Comparison of ENCODE assay signal across 8 cellular contexts in the genomic region with DNA sequence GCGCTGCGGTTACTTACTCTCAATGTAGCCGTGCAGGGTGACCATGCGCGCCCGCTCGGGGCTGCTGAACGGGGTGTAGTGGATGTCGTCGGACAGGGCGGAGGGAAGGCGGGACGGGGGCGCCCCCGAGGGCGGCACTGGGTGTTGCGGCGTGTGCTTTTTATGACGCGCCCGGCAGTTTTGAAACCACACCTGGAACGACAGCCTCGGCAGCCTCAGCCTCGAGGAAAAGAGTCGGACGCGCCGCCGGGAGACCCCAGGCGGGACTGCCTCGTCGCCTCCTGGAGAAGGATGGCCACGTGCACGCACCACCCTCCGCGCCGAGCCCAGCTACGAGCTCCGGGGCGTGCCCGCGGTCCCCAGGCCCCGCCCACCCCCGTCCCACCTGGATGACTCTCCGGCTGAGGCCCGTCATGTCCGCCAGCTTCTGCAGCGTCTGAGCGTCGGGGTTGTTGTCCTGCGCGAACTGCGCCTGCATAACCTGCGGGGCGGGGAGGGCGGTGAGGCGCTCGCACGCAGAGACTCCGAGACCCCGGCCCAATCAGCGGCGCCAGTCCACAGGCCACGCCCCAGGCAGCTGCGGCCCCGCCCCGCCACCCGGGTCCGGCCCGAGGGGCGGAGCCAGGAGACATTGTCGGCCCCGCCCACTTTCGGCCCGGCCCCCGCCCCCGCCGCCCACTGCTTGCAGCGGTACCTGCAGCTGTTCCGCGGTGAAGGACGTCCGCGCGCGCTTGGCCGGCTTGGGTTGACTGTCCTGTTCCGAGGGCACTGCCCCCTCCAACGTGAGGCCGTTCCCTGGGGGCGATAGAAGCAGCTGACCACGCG. TPM values are rescaled to one million over a fixed set of nuclear protein-coding genes. Genes with fewer than 3 reads are reported as not detected.
DNase-seq lines count a peak whose midpoint lies in the region; ATAC-seq and TF ChIP-seq lines count a peak whose summit lies in the region.

No MANE protein-coding gene starts in this region.

- no peak overlapping the region for H2BK120ac ChIP-seq in trophoblast cell (ENCODE audit: insufficient read depth, low read length, poor library complexity)

- no peaks in the 10 kb centered on the region for H3K79me2 ChIP-seq in trophoblast cell (ENCODE audit: control insufficient read depth, insufficient read depth, low read length, poor library complexity)

- H3K4me1 ChIP-seq in trophoblast cell (ENCODE audit: control insufficient read depth in 1 of 2, insufficient read depth in 2 of 2, low read length in 2 of 2): peaks cover 3 to 4% of the 10 kb centered on the region in 2 experiments

- CTCF ChIA-PET in activated CD8-positive, alpha-beta memory T cell treated with anti-CD3 and anti-CD28 coated beads, Interleukin-2, amount 10 ng/mL, durations not matched to agents 7 days and 5 days (lab: Charles Lee): interaction anchor here (1.4 kb wide), 1 partner anchor 9 kb away, joined by 3 read pairs; no protein-coding TSS in a partner anchor

- H3K27ac ChIP-seq in trophoblast cell (ENCODE audit: low read depth, low read length): no peak overlapping the region

- peaks cover 63% of the 10 kb centered on the region for H3K27me3 ChIP-seq in trophoblast cell (ENCODE audit: insufficient read depth, low read length)

- H3K4ac ChIP-seq in trophoblast cell (ENCODE audit: low read depth, low read length): no peak overlapping the region

- no peaks in the 10 kb centered on the region for H3K36me3 Mint-ChIP-seq in activated CD8-positive, alpha-beta memory T cell treated with anti-CD3 and anti-CD28 coated beads, Interleukin-2, amount 10 ng/mL, durations not matched to agents 7 days and 5 days

- peak overlapping the region; percentile 59 for H3K4me2 ChIP-seq in trophoblast cell (ENCODE audit: low read length)

- H2BK12ac ChIP-seq in trophoblast cell (ENCODE audit: low read length): no peak overlapping the region

- ATAC-seq in HG02884 (IDR thresholded peaks at IDR 0.05; ENCODE audit: unreplicated experiment) (peak; percentile 50), GM21786 (IDR thresholded peaks at IDR 0.05; ENCODE audit: unreplicated experiment) (no peak), HG03159 (IDR thresholded peaks at IDR 0.05; ENCODE audit: unreplicated experiment) (no peak)
- peak; percentile 76 for ATAC-seq in activated CD8-positive, alpha-beta memory T cell treated with anti-CD3 and anti-CD28 coated beads, Interleukin-2, amount 10 ng/mL, durations not matched to agents 7 days and 5 days

- H3K4me3 ChIP-seq in fibroblast of pulmonary artery (replicated peaks; ENCODE audit: low read depth, low read length) (peak overlapping the region; percentile 27), trophoblast cell (ENCODE audit: low read depth, low read length) (peak overlapping the region; percentile 45)

- WGBS in trophoblast cell (ENCODE audit: extremely low coverage, insufficient coverage, insufficient read length): no CpG with 5 or more reads among the region's 93 CpGs

- no peak overlapping the region for H3K18ac ChIP-seq in trophoblast cell (ENCODE audit: low read length)

- no peak overlapping the region for H3K23ac ChIP-seq in trophoblast cell (ENCODE audit: low read length)

- H4K12ac ChIP-seq in trophoblast cell (ENCODE audit: low read depth, low read length): no peak overlapping the region

- H3K27me3 Mint-ChIP-seq in activated CD8-positive, alpha-beta memory T cell treated with anti-CD3 and anti-CD28 coated beads, Interleukin-2, amount 10 ng/mL, durations not matched to agents 7 days and 5 days: peaks cover 71% of the 10 kb centered on the region

- no peak overlapping the region for H2AK5ac ChIP-seq in trophoblast cell (ENCODE audit: low read length)

- no peak overlapping the region for H2BK5ac ChIP-seq in trophoblast cell (ENCODE audit: low read depth, low read length, poor library complexity)

- no peak overlapping the region for H2AFZ ChIP-seq in trophoblast cell (ENCODE audit: insufficient read depth, low read length, poor library complexity)

- H3K9me3 Mint-ChIP-seq in activated CD8-positive, alpha-beta memory T cell treated with anti-CD3 and anti-CD28 coated beads, Interleukin-2, amount 10 ng/mL, durations not matched to agents 7 days and 5 days (ENCODE audit: low read depth): no peaks in the 10 kb centered on the region

- no peaks in the 10 kb centered on the region for H3K36me3 ChIP-seq in trophoblast cell (ENCODE audit: control insufficient read depth in 1 of 2, insufficient read depth in 2 of 2, low read length in 2 of 2)

- H3K14ac ChIP-seq in trophoblast cell (ENCODE audit: low read length): no peak overlapping the region

- no peak overlapping the region for H3K9ac ChIP-seq in trophoblast cell (ENCODE audit: low read length)

- peaks cover 18% of the 10 kb centered on the region for H3K9me3 ChIP-seq in trophoblast cell (ENCODE audit: insufficient read depth, low read depth, low read length)

- no peak overlapping the region for H4K91ac ChIP-seq in trophoblast cell (ENCODE audit: low read depth, low read length)

- peak; percentile 92 for DNase-seq in DMS 273 (lab: John Stamatoyannopoulos, UW; ENCODE audit: unreplicated experiment)
- DNase-seq in NCI-H345 (lab: John Stamatoyannopoulos, UW): peak; percentile 92
- peak; percentile 69 for DNase-seq in activated CD8-positive, alpha-beta memory T cell treated with anti-CD3 and anti-CD28 coated beads, Interleukin-2, amount 10 ng/mL, durations not matched to agents 7 days and 5 days
- DNase-seq in fibroblast of pulmonary artery (ENCODE audit: low read depth): no peak
- DNase-seq in trophoblast cell: peak; percentile 54 to 60

- H3K4me3 Mint-ChIP-seq in activated CD8-positive, alpha-beta memory T cell treated with anti-CD3 and anti-CD28 coated beads, Interleukin-2, amount 10 ng/mL, durations not matched to agents 7 days and 5 days: peak overlapping the region; percentile 33

- no peak overlapping the region for H3K27ac Mint-ChIP-seq in activated CD8-positive, alpha-beta memory T cell treated with anti-CD3 and anti-CD28 coated beads, Interleukin-2, amount 10 ng/mL, durations not matched to agents 7 days and 5 days

- peaks cover 11% of the 10 kb centered on the region for H3K4me1 Mint-ChIP-seq in activated CD8-positive, alpha-beta memory T cell treated with anti-CD3 and anti-CD28 coated beads, Interleukin-2, amount 10 ng/mL, durations not matched to agents 7 days and 5 days

- TF ChIP-seq CTCF in fibroblast of pulmonary artery (IDR thresholded peaks at IDR 0.05; ENCODE audit: low read length, missing control alignments): no peak

- no peak overlapping the region for H4K8ac ChIP-seq in trophoblast cell (ENCODE audit: low read depth, low read length)

- no peaks in the 10 kb centered on the region for H3K79me1 ChIP-seq in trophoblast cell (ENCODE audit: low read length)

RNA-seq across cellular contexts. Expression of gene LHX6, which starts 15.0 kb away (rescaled TPM):
- not detected for total RNA-seq in activated CD8-positive, alpha-beta memory T cell treated with anti-CD3 and anti-CD28 coated beads, Interleukin-2, amount 10 ng/mL, durations not matched to agents 7 days and 5 days
- polyA plus RNA-seq in trophoblast cell (2013): 0.04 and 0.07 TPM in 2 replicates

RNA-seq across cellular contexts. Expression of gene RBM18, which starts 50.8 kb away (rescaled TPM):
- 10 to 100 TPM; 23.8 to 24.4 TPM for total RNA-seq in activated CD8-positive, alpha-beta memory T cell treated with anti-CD3 and anti-CD28 coated beads, Interleukin-2, amount 10 ng/mL, durations not matched to agents 7 days and 5 days
- polyA plus RNA-seq in trophoblast cell (2013): 13.9 and 15.2 TPM in 2 replicates

RNA-seq across cellular contexts. Expression of gene MRRF, which starts 50.9 kb away (rescaled TPM):
- total RNA-seq in activated CD8-positive, alpha-beta memory T cell treated with anti-CD3 and anti-CD28 coated beads, Interleukin-2, amount 10 ng/mL, durations not matched to agents 7 days and 5 days: 10 to 100 TPM; 27.9 to 39.5 TPM
- polyA plus RNA-seq in trophoblast cell (2013): 27.8 and 29.1 TPM in 2 replicates

RNA-seq across cellular contexts. Expression of gene MORN5, which starts 54.1 kb away (rescaled TPM):
- not detected for total RNA-seq in activated CD8-positive, alpha-beta memory T cell treated with anti-CD3 and anti-CD28 coated beads, Interleukin-2, amount 10 ng/mL, durations not matched to agents 7 days and 5 days
- polyA plus RNA-seq in trophoblast cell (2013): not detected in 2 replicates

RNA-seq across cellular contexts. Expression of gene NDUFA8, which starts 54.2 kb away (rescaled TPM):
- total RNA-seq in activated CD8-positive, alpha-beta memory T cell treated with anti-CD3 and anti-CD28 coated beads, Interleukin-2, amount 10 ng/mL, durations not matched to agents 7 days and 5 days: 10 to 100 TPM; 36.4 to 49.1 TPM
- polyA plus RNA-seq in trophoblast cell (2013): 65.5 and 69.1 TPM in 2 replicates

Comparison
In these comparisons a context has a peak if more than half of its experiments do, and no peak if none do; other contexts are left out.
1. ATAC-seq: peak in HG02884 (single experiment) and activated CD8-positive, alpha-beta memory T cell treated with anti-CD3 and anti-CD28 coated beads, Interleukin-2, amount 10 ng/mL, durations not matched to agents 7 days and 5 days (single experiment); none in GM21786 (single experiment) and HG03159 (single experiment).